Comparison of ENCODE assay signal across 1 cellular context in genomic region chr10:93600861-93601773, GRCh38.
TF ChIP-seq lines count a peak whose summit lies in the region.

Gene RBP4 (minus strand): TSS chr10:93601235. CDS start chr10:93601028, 207 bp downstream.

TF ChIP-seq in HepG2, 621 proteins besides CTCF, POLR2A, EP300 and RAD21 (continued from another document and continues in another):
- TF ChIP-seq ZNF276 (CRISPR knock-in tag; IDR thresholded peaks at IDR 0.05; ENCODE audit: low read depth) (no peak; the same call in 1 of the 2 replicates), NCOA1 (CRISPR knock-in tag; IDR thresholded peaks at IDR 0.05) (no peak; the same call in 1 of the 2 replicates), ZNF747 (CRISPR knock-in tag; IDR thresholded peaks at IDR 0.05; ENCODE audit: borderline replicate concordance) (peak; percentile 76; the same call in 1 of the 2 replicates), FLYWCH1 (CRISPR knock-in tag; IDR thresholded peaks at IDR 0.05) (0 out of 2 replicates have a peak, but pooled peaks have one; percentile 30), RBM39 (IDR thresholded peaks at IDR 0.05; ENCODE audit: low read depth, low read length, poor library complexity, severe bottlenecking) (peak; percentile 62), ZNF644 (CRISPR knock-in tag; IDR thresholded peaks at IDR 0.05; ENCODE audit: low read depth) (no peak), NFKBIZ (CRISPR knock-in tag; IDR thresholded peaks at IDR 0.05) (peak; percentile 72; the same call in 1 of the 2 replicates), ZBTB34 (CRISPR knock-in tag; IDR thresholded peaks at IDR 0.05) (peak; percentile 21; the same call in 1 of the 2 replicates), IRF9 (CRISPR knock-in tag; IDR thresholded peaks at IDR 0.05; ENCODE audit: borderline replicate concordance) (peak; percentile 56; the same call in 1 of the 2 replicates), NFKB2 (CRISPR knock-in tag; IDR thresholded peaks at IDR 0.05; ENCODE audit: borderline replicate concordance) (peak; percentile 68; the same call in 1 of the 2 replicates), NR1H2 (CRISPR knock-in tag; IDR thresholded peaks at IDR 0.05; ENCODE audit: borderline replicate concordance, low read depth) (no peak; the same call in 1 of the 2 replicates), ERF (CRISPR knock-in tag; IDR thresholded peaks at IDR 0.05) (peak; percentile 72), ZMYM2 (CRISPR knock-in tag; IDR thresholded peaks at IDR 0.05) (no peak), MBNL3 (CRISPR knock-in tag; conservative IDR thresholded peaks at IDR 0.05) (no peak), MIER3 (CRISPR knock-in tag; IDR thresholded peaks at IDR 0.05; ENCODE audit: borderline replicate concordance) (no peak), KLF15 (CRISPR knock-in tag; IDR thresholded peaks at IDR 0.05; ENCODE audit: borderline replicate concordance) (0 out of 2 replicates have a peak, but pooled peaks have one; percentile 63), SIX4 (CRISPR knock-in tag; IDR thresholded peaks at IDR 0.05) (peak; percentile 41; the same call in 1 of the 2 replicates), RELA (CRISPR knock-in tag; IDR thresholded peaks at IDR 0.05) (no peak), ZNF704 (CRISPR knock-in tag; IDR thresholded peaks at IDR 0.05; ENCODE audit: borderline replicate concordance) (no peak), E2F1 (CRISPR knock-in tag; IDR thresholded peaks at IDR 0.05) (no peak), ZNF737 (CRISPR knock-in tag; IDR thresholded peaks at IDR 0.05; ENCODE audit: borderline replicate concordance) (peak; percentile 68; the same call in 1 of the 2 replicates), KDM2A (CRISPR knock-in tag; IDR thresholded peaks at IDR 0.05; ENCODE audit: borderline replicate concordance, low read depth) (peak; percentile 60), HOXA7 (CRISPR knock-in tag; IDR thresholded peaks at IDR 0.05) (no peak), GLI4 (CRISPR knock-in tag; IDR thresholded peaks at IDR 0.05; ENCODE audit: borderline replicate concordance) (peak; percentile 49; the same call in 1 of the 2 replicates), GTF3A (CRISPR knock-in tag; conservative IDR thresholded peaks at IDR 0.05) (no peak), HOXA5 (CRISPR knock-in tag; IDR thresholded peaks at IDR 0.05) (0 out of 2 replicates have a peak, but pooled peaks have one; percentile 53), ZNF720 (CRISPR knock-in tag; IDR thresholded peaks at IDR 0.05) (no peak), ZNF589 (CRISPR knock-in tag; conservative IDR thresholded peaks at IDR 0.05) (peak; percentile 75; the same call in 1 of the 2 replicates), ATAD3A (CRISPR knock-in tag; IDR thresholded peaks at IDR 0.05) (no peak), ZNF782 (CRISPR knock-in tag; IDR thresholded peaks at IDR 0.05; ENCODE audit: borderline replicate concordance) (peak; percentile 91), ISX (CRISPR knock-in tag; conservative IDR thresholded peaks at IDR 0.05) (no peak)
- TF ChIP-seq, protein P1, sequence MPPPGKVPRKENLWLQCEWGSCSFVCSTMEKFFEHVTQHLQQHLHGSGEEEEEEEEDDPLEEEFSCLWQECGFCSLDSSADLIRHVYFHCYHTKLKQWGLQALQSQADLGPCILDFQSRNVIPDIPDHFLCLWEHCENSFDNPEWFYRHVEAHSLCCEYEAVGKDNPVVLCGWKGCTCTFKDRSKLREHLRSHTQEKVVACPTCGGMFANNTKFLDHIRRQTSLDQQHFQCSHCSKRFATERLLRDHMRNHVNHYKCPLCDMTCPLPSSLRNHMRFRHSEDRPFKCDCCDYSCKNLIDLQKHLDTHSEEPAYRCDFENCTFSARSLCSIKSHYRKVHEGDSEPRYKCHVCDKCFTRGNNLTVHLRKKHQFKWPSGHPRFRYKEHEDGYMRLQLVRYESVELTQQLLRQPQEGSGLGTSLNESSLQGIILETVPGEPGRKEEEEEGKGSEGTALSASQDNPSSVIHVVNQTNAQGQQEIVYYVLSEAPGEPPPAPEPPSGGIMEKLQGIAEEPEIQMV (CRISPR knock-in tag; IDR thresholded peaks at IDR 0.05; ENCODE audit: low read depth) = 0 out of 2 replicates have a peak, but pooled peaks have one; percentile 65
- TF ChIP-seq, protein P2, sequence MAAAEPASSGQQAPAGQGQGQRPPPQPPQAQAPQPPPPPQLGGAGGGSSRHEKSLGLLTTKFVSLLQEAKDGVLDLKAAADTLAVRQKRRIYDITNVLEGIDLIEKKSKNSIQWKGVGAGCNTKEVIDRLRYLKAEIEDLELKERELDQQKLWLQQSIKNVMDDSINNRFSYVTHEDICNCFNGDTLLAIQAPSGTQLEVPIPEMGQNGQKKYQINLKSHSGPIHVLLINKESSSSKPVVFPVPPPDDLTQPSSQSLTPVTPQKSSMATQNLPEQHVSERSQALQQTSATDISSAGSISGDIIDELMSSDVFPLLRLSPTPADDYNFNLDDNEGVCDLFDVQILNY (CRISPR knock-in tag; conservative IDR thresholded peaks at IDR 0.05) = 0 out of 2 replicates have a peak, but pooled peaks have one; percentile 31
- TF ChIP-seq, protein P3, sequence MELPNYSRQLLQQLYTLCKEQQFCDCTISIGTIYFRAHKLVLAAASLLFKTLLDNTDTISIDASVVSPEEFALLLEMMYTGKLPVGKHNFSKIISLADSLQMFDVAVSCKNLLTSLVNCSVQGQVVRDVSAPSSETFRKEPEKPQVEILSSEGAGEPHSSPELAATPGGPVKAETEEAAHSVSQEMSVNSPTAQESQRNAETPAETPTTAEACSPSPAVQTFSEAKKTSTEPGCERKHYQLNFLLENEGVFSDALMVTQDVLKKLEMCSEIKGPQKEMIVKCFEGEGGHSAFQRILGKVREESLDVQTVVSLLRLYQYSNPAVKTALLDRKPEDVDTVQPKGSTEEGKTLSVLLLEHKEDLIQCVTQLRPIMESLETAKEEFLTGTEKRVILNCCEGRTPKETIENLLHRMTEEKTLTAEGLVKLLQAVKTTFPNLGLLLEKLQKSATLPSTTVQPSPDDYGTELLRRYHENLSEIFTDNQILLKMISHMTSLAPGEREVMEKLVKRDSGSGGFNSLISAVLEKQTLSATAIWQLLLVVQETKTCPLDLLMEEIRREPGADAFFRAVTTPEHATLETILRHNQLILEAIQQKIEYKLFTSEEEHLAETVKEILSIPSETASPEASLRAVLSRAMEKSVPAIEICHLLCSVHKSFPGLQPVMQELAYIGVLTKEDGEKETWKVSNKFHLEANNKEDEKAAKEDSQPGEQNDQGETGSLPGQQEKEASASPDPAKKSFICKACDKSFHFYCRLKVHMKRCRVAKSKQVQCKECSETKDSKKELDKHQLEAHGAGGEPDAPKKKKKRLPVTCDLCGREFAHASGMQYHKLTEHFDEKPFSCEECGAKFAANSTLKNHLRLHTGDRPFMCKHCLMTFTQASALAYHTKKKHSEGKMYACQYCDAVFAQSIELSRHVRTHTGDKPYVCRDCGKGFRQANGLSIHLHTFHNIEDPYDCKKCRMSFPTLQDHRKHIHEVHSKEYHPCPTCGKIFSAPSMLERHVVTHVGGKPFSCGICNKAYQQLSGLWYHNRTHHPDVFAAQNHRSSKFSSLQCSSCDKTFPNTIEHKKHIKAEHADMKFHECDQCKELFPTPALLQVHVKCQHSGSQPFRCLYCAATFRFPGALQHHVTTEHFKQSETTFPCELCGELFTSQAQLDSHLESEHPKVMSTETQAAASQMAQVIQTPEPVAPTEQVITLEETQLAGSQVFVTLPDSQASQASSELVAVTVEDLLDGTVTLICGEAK (IDR thresholded peaks at IDR 0.05) = no peak
- TF ChIP-seq, protein P3 (CRISPR knock-in tag; IDR thresholded peaks at IDR 0.05) = peak; percentile 82
- TF ChIP-seq, protein P4, sequence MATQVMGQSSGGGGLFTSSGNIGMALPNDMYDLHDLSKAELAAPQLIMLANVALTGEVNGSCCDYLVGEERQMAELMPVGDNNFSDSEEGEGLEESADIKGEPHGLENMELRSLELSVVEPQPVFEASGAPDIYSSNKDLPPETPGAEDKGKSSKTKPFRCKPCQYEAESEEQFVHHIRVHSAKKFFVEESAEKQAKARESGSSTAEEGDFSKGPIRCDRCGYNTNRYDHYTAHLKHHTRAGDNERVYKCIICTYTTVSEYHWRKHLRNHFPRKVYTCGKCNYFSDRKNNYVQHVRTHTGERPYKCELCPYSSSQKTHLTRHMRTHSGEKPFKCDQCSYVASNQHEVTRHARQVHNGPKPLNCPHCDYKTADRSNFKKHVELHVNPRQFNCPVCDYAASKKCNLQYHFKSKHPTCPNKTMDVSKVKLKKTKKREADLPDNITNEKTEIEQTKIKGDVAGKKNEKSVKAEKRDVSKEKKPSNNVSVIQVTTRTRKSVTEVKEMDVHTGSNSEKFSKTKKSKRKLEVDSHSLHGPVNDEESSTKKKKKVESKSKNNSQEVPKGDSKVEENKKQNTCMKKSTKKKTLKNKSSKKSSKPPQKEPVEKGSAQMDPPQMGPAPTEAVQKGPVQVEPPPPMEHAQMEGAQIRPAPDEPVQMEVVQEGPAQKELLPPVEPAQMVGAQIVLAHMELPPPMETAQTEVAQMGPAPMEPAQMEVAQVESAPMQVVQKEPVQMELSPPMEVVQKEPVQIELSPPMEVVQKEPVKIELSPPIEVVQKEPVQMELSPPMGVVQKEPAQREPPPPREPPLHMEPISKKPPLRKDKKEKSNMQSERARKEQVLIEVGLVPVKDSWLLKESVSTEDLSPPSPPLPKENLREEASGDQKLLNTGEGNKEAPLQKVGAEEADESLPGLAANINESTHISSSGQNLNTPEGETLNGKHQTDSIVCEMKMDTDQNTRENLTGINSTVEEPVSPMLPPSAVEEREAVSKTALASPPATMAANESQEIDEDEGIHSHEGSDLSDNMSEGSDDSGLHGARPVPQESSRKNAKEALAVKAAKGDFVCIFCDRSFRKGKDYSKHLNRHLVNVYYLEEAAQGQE (IDR thresholded peaks at IDR 0.05; ENCODE audit: borderline replicate concordance in 1 of 2, low read depth in 1 of 2, low read length in 2 of 2) = peak in 1 of 2 experiments; percentile 46; a peak in 1 of 4 replicates
